8 cellular contexts compared by ENCODE assay signal in genomic region chr14:24115451-24116110, GRCh38. TPM values are rescaled to one million over a fixed set of nuclear protein-coding genes. Genes with fewer than 3 reads are reported as not detected.
A peak's percentile ranks its signal among the peaks of the same experiment; 100 is the strongest.
DNase-seq lines count a peak whose midpoint lies in the region; ATAC-seq and TF ChIP-seq lines count a peak whose summit lies in the region.

No MANE protein-coding gene starts in this region.

- peak overlapping the region; percentile 99 for H3K27ac Mint-ChIP-seq in chondrocyte (ENCODE audit: unreplicated experiment)

- peaks cover 15% of the 10 kb centered on the region for H3K36me3 Mint-ChIP-seq in chondrocyte (ENCODE audit: low read depth)

- H3K9ac ChIP-seq in muscle layer of colon (ENCODE audit: low read length) = peak overlapping the region; percentile 59

- H3K27me3 ChIP-seq in ACC112 (ENCODE audit: insufficient read depth, low read length) = no peaks in the 10 kb centered on the region
- no peaks in the 10 kb centered on the region for H3K27me3 ChIP-seq in muscle layer of colon (ENCODE audit: control insufficient read depth in 1 of 2, insufficient read depth in 2 of 2, low read length in 2 of 2)

- no peak for ATAC-seq in HG03097 (IDR thresholded peaks at IDR 0.05; ENCODE audit: low FRiP score, unreplicated experiment)

- H3K79me2 ChIP-seq in ACC112 (ENCODE audit: control insufficient read depth, insufficient read depth, low read length, unreplicated experiment) = no peaks in the 10 kb centered on the region

- no peaks in the 10 kb centered on the region for H3K9me3 Mint-ChIP-seq in chondrocyte (ENCODE audit: low read depth)

- peak overlapping the region; percentile 93 for H3K4me3 Mint-ChIP-seq in chondrocyte (ENCODE audit: unreplicated experiment)

- H3K27me3 Mint-ChIP-seq in chondrocyte (ENCODE audit: low read depth) = no peaks in the 10 kb centered on the region

- TF ChIP-seq CTCF in chondrocyte (IDR thresholded peaks at IDR 0.05) = no peak

- H3K9me3 ChIP-seq in muscle layer of colon (ENCODE audit: low read length) = no peaks in the 10 kb centered on the region

- peaks cover 21% of the 10 kb centered on the region for H3K4me1 Mint-ChIP-seq in chondrocyte (ENCODE audit: low read depth)

- H2AFZ ChIP-seq in ACC112 (ENCODE audit: low read length, unreplicated experiment) = peak overlapping the region; percentile 91

- H3K36me3 ChIP-seq in ACC112 (ENCODE audit: insufficient read depth, low read length) (no peaks in the 10 kb centered on the region; the same call in 1 of the 2 replicates), muscle layer of colon (ENCODE audit: insufficient read depth, low read length) (peaks cover 28% of the 10 kb centered on the region)

- peak overlapping the region; percentile 91 for H3K4me3 ChIP-seq in ACC112 (ENCODE audit: low read depth, low read length)
- peak overlapping the region; percentile 60 for H3K4me3 ChIP-seq in Jurkat, Clone E6-1 (ENCODE audit: low read length)
- peak overlapping the region; percentile 84 to 87 for H3K4me3 ChIP-seq in muscle layer of colon (ENCODE audit: low read depth in 1 of 2, low read length in 2 of 2)

- no peak overlapping the region for H3K27ac ChIP-seq in ACC112 (ENCODE audit: low read depth, low read length)
- peak overlapping the region; percentile 93 for H3K27ac ChIP-seq in muscle layer of colon (ENCODE audit: low read depth, low read length)

- no peak for DNase-seq in Jurkat, Clone E6-1 (ENCODE audit: low read depth, low spot score)
- no peak for DNase-seq in chondrocyte (ENCODE audit: low spot score)
- DNase-seq in activated CD4-positive, CD25-positive, alpha-beta regulatory T cell (lab: John Stamatoyannopoulos, UW) = no peak
- no peak for DNase-seq in GM19240 (ENCODE audit: insufficient read length, low spot score)
- DNase-seq in epidermal melanocyte (ENCODE audit: insufficient read length, low spot score) = no peak

- H3K4me1 ChIP-seq in ACC112 (ENCODE audit: control insufficient read depth, insufficient read depth, low read length, unreplicated experiment) (peaks cover 6% of the 10 kb centered on the region), muscle layer of colon (ENCODE audit: insufficient read depth, low read length) (peaks cover 19% of the 10 kb centered on the region)

RNA-seq across cellular contexts. Expression of gene NRL, which starts 0.8 kb away (rescaled TPM):
- 3.0 TPM for polyA plus RNA-seq in Jurkat, Clone E6-1 (2012; ENCODE audit: insufficient read depth, insufficient read length)
- total RNA-seq in chondrocyte = 1.2 to 1.6 TPM (median 1.3 TPM) in 3 replicates

RNA-seq across cellular contexts. Expression of gene DCAF11, which starts 1.0 kb away (rescaled TPM):
- polyA plus RNA-seq in Jurkat, Clone E6-1 (2012; ENCODE audit: insufficient read depth, insufficient read length) = 81.8 TPM
- 30.7 to 41.5 TPM (median 32.9 TPM) in 3 replicates for total RNA-seq in chondrocyte

RNA-seq across cellular contexts. Expression of gene FITM1, which starts 14.9 kb away (rescaled TPM):
- not detected for polyA plus RNA-seq in Jurkat, Clone E6-1 (2012; ENCODE audit: insufficient read depth, insufficient read length)
- total RNA-seq in chondrocyte = 0.27 TPM in 1 of 3 replicates, not detected in the others

RNA-seq across cellular contexts. Expression of gene PSME1, which starts 20.4 kb away (rescaled TPM):
- polyA plus RNA-seq in Jurkat, Clone E6-1 (2012; ENCODE audit: insufficient read depth, insufficient read length) = 321 TPM
- total RNA-seq in chondrocyte = 59.2 to 76.1 TPM (median 64.9 TPM) in 3 replicates

RNA-seq across cellular contexts. Expression of gene PCK2, which starts 21.5 kb away (rescaled TPM):
- 19.9 TPM for polyA plus RNA-seq in Jurkat, Clone E6-1 (2012; ENCODE audit: insufficient read depth, insufficient read length)
- total RNA-seq in chondrocyte = 18.7 to 126 TPM (median 118 TPM) in 3 replicates
